Comparison of ENCODE assay signal across 7 cellular contexts in the genomic region with DNA sequence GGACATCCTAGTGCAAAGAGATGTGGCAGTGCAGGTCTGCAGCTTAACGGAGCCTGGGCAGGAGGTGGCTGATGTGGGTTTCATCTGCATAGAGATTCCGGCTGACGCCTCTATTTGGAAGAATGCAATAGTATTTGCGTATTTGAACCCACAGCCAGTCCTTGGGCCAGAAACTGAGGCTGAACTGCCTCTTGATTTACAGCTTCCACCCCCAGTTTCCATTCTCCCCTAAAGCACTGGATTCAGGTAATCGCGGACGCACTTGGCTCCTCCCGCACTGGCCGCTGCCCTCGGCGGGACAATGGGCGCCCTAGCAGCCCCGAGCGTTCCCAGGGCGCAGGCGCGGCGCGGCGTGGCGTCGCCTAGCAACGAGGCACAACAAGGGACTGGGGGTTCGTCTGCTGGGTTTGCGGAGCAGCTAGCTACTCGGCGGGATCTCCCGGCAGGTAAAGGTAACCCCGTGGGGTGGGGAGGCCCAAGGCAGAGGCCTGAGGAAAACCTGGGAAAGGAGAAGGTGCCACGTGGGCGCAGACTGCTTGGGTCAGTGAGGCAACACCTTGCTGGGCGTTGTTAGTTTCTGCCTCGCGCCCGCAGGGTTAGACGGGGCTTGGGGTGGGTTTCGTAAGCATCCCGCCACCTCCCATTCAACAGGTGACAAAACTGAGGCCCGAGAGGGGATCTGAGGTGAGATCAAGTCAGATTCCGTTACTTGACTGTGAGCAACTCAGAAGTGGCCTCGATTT. TPM values are rescaled to one million over a fixed set of nuclear protein-coding genes. Genes with fewer than 3 reads are reported as not detected.
DNase-seq lines count a peak whose midpoint lies in the region; ATAC-seq and TF ChIP-seq lines count a peak whose summit lies in the region.

A gene with protein sequence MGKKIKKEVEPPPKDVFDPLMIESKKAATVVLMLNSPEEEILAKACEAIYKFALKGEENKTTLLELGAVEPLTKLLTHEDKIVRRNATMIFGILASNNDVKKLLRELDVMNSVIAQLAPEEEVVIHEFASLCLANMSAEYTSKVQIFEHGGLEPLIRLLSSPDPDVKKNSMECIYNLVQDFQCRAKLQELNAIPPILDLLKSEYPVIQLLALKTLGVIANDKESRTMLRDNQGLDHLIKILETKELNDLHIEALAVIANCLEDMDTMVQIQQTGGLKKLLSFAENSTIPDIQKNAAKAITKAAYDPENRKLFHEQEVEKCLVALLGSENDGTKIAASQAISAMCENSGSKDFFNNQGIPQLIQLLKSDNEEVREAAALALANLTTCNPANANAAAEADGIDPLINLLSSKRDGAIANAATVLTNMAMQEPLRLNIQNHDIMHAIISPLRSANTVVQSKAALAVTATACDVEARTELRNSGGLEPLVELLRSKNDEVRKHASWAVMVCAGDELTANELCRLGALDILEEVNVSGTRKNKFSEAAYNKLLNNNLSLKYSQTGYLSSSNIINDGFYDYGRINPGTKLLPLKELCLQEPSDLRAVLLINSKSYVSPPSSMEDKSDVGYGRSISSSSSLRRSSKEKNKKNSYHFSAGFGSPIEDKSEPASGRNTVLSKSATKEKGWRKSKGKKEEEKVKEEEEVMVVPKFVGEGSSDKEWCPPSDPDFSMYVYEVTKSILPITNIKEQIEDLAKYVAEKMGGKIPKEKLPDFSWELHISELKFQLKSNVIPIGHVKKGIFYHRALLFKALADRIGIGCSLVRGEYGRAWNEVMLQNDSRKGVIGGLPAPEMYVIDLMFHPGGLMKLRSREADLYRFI (plus strand): TSS at position 393 of the 743 bp plus-strand sequence. CDS start 3,944 bp downstream, outside the sequence.

- intact Hi-C loops in sciatic nerve (cut with DNase I) = no loop called here

- DNase-seq in anterior cingulate cortex (lab: John Stamatoyannopoulos, UW) = peak in 54 of 58 donors; percentile 2 to 79 (median 54)
- peak; percentile 46 for DNase-seq in iPS DF 4.7 (ENCODE audit: extremely low read depth, low spot score)
- DNase-seq in sciatic nerve (ENCODE audit: low spot score) = peak; percentile 59
- no peak for DNase-seq in cerebellar cortex (ENCODE audit: low spot score)

- ATAC-seq in GM19023 (IDR thresholded peaks at IDR 0.05; ENCODE audit: unreplicated experiment) = peak; percentile 94
- ATAC-seq in HG03196 (IDR thresholded peaks at IDR 0.05; ENCODE audit: unreplicated experiment) = peak; percentile 71
- ATAC-seq in SK-N-SH treated with all-trans-retinoic acid at 6 μM for 48 hours = peak; percentile 97
- ATAC-seq in sciatic nerve = peak; percentile 80

TF ChIP-seq in SK-N-SH treated with all-trans-retinoic acid at 6 μM for 48 hours, 23 proteins besides CTCF, POLR2A, EP300 and RAD21:
- no peak for TF ChIP-seq RARB (CRISPR knock-in tag; IDR thresholded peaks at IDR 0.05)
- TF ChIP-seq, protein P1, sequence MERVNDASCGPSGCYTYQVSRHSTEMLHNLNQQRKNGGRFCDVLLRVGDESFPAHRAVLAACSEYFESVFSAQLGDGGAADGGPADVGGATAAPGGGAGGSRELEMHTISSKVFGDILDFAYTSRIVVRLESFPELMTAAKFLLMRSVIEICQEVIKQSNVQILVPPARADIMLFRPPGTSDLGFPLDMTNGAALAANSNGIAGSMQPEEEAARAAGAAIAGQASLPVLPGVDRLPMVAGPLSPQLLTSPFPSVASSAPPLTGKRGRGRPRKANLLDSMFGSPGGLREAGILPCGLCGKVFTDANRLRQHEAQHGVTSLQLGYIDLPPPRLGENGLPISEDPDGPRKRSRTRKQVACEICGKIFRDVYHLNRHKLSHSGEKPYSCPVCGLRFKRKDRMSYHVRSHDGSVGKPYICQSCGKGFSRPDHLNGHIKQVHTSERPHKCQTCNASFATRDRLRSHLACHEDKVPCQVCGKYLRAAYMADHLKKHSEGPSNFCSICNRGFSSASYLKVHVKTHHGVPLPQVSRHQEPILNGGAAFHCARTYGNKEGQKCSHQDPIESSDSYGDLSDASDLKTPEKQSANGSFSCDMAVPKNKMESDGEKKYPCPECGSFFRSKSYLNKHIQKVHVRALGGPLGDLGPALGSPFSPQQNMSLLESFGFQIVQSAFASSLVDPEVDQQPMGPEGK (CRISPR knock-in tag; IDR thresholded peaks at IDR 0.05; ENCODE audit: borderline replicate concordance) = no peak
- TF ChIP-seq, protein P2, sequence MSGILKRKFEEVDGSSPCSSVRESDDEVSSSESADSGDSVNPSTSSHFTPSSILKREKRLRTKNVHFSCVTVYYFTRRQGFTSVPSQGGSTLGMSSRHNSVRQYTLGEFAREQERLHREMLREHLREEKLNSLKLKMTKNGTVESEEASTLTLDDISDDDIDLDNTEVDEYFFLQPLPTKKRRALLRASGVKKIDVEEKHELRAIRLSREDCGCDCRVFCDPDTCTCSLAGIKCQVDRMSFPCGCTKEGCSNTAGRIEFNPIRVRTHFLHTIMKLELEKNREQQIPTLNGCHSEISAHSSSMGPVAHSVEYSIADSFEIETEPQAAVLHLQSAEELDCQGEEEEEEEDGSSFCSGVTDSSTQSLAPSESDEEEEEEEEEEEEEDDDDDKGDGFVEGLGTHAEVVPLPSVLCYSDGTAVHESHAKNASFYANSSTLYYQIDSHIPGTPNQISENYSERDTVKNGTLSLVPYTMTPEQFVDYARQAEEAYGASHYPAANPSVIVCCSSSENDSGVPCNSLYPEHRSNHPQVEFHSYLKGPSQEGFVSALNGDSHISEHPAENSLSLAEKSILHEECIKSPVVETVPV (CRISPR knock-in tag; IDR thresholded peaks at IDR 0.05) = no peak
- TF ChIP-seq, protein P3, sequence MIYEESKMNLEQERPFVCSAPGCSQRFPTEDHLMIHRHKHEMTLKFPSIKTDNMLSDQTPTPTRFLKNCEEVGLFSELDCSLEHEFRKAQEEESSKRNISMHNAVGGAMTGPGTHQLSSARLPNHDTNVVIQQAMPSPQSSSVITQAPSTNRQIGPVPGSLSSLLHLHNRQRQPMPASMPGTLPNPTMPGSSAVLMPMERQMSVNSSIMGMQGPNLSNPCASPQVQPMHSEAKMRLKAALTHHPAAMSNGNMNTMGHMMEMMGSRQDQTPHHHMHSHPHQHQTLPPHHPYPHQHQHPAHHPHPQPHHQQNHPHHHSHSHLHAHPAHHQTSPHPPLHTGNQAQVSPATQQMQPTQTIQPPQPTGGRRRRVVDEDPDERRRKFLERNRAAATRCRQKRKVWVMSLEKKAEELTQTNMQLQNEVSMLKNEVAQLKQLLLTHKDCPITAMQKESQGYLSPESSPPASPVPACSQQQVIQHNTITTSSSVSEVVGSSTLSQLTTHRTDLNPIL (CRISPR knock-in tag; IDR thresholded peaks at IDR 0.05; ENCODE audit: low read depth) = no peak
- TF ChIP-seq ZNF70 (CRISPR knock-in tag; IDR thresholded peaks at IDR 0.05) = no peak
- TF ChIP-seq ZNF565 (CRISPR knock-in tag; conservative IDR thresholded peaks at IDR 0.05; ENCODE audit: low read depth) = no peak
- TF ChIP-seq BACH2 (CRISPR knock-in tag; IDR thresholded peaks at IDR 0.05; ENCODE audit: borderline replicate concordance) = no peak
- no peak for TF ChIP-seq ZFP30 (CRISPR knock-in tag; IDR thresholded peaks at IDR 0.05)
- TF ChIP-seq GLIS3 (CRISPR knock-in tag; IDR thresholded peaks at IDR 0.05) = no peak
- no peak for TF ChIP-seq PPARA (CRISPR knock-in tag; IDR thresholded peaks at IDR 0.05; ENCODE audit: borderline replicate concordance)
- TF ChIP-seq TCF4 (CRISPR knock-in tag; IDR thresholded peaks at IDR 0.05; ENCODE audit: borderline replicate concordance) = no peak
- TF ChIP-seq ESRRG (CRISPR knock-in tag; IDR thresholded peaks at IDR 0.05) = no peak
- no peak for TF ChIP-seq CSDC2 (CRISPR knock-in tag; IDR thresholded peaks at IDR 0.05)
TF ChIP-seq in SK-N-SH treated with all-trans-retinoic acid at 6 μM for 48 hours: peak in this region for 0.

RNA-seq across cellular contexts. Expression of the gene that starts here (rescaled TPM):
- total RNA-seq in sciatic nerve = 0.18 TPM

Comparison
In these comparisons a context has a peak if more than half of its experiments do, and no peak if none do; other contexts are left out.
1. Peak in DNase-seq and ATAC-seq in sciatic nerve; RNA of the gene not detected or under 1 TPM.